ENCODE assay signal across 8 cellular contexts in genomic region chr17:82204831-82205719, GRCh38. TPM values are rescaled to one million over a fixed set of nuclear protein-coding genes. Genes with fewer than 3 reads are reported as not detected.
DNase-seq lines count a peak whose midpoint lies in the region; ATAC-seq and TF ChIP-seq lines count a peak whose summit lies in the region.

No MANE protein-coding gene starts in this region.

- DNase-seq in Right ventricle myocardium inferior (ENCODE audit: missing footprints), result no peak
- no peak for DNase-seq in right atrium auricular region (ENCODE audit: low spot score)
- peak; percentile 63 for DNase-seq in Panc1 (ENCODE audit: low read depth, low spot score)
- peak; percentile 71 for DNase-seq in choroid plexus epithelial cell (ENCODE audit: low read depth)
- peak; percentile 94 for DNase-seq in osteoblast (ENCODE audit: insufficient read length, low spot score, missing footprints)

- peak overlapping the region; percentile 58 for H3K4me2 ChIP-seq in osteoblast (ENCODE audit: insufficient read depth, low read length)

- POLR2A ChIA-PET in Panc1 (lab: Charles Lee), result interaction anchor here (0.7 kb wide), 2 partner anchors 9 to 31 kb away, joined by 5 to 7 read pairs; no protein-coding TSS in a partner anchor

- H3K27ac ChIP-seq in right atrium auricular region, result peak overlapping the region in 1 of 2 donors; percentile 47
- H3K27ac ChIP-seq in Panc1 (ENCODE audit: low read length), result peak overlapping the region; percentile 95
- H3K27ac ChIP-seq in osteoblast (ENCODE audit: low read depth, low read length), result no peak overlapping the region

- H3K36me3 ChIP-seq in right atrium auricular region (no peaks in the 10 kb centered on the region), Panc1 (ENCODE audit: control insufficient read depth, insufficient read depth, low read length) (no peaks in the 10 kb centered on the region), osteoblast (ENCODE audit: insufficient read depth, low read length) (peaks cover 20% of the 10 kb centered on the region)

- H3K4me1 ChIP-seq in right atrium auricular region (peaks cover 0 to 11% of the 10 kb centered on the region in 2 donors), Panc1 (ENCODE audit: control insufficient read depth, insufficient read depth, low read length) (peaks cover 41% of the 10 kb centered on the region), osteoblast (ENCODE audit: insufficient read depth, low read length) (peaks cover 17% of the 10 kb centered on the region)

- H3K9me3 ChIP-seq in right atrium auricular region, result no peaks in the 10 kb centered on the region
- H3K9me3 ChIP-seq in Panc1 (ENCODE audit: control insufficient read depth, insufficient read depth, low read depth, low read length), result no peaks in the 10 kb centered on the region
- H3K9me3 ChIP-seq in osteoblast (ENCODE audit: low read depth, low read length), result no peaks in the 10 kb centered on the region

- peaks cover 28% of the 10 kb centered on the region for H4K20me1 ChIP-seq in osteoblast (ENCODE audit: insufficient read depth, low read length)

- TF ChIP-seq CTCF in right atrium auricular region (IDR thresholded peaks at IDR 0.05), result no peak
- no peak for TF ChIP-seq CTCF in Panc1 (IDR thresholded peaks at IDR 0.05)
- TF ChIP-seq CTCF in choroid plexus epithelial cell (conservative IDR thresholded peaks at IDR 0.05; ENCODE audit: low read depth, low read length), result no peak
- TF ChIP-seq CTCF in osteoblast (IDR thresholded peaks at IDR 0.05; ENCODE audit: extremely low read depth, low read depth, low read length), result no peak

- intact Hi-C loops in Right ventricle myocardium inferior (cut with DNase I) (no loop called here), Panc1 (cut with micrococcal nuclease; ENCODE audit: unreplicated experiment) (no loop called here)

- peaks cover 21% of the 10 kb centered on the region for H3K79me2 ChIP-seq in osteoblast (ENCODE audit: insufficient read depth, low read length)

- in situ Hi-C loops in Panc1 (cut with HindIII; ENCODE audit: low pct_unique_long_range_greater_than_20kb, low sequenced_read_pairs), result no loop called here

- H2AFZ ChIP-seq in osteoblast (ENCODE audit: low read length), result no peak overlapping the region

- ATAC-seq in Right ventricle myocardium inferior (peak; percentile 55), Panc1 (peak; percentile 91), GM18505 (IDR thresholded peaks at IDR 0.05; ENCODE audit: unreplicated experiment) (no peak), HG03565 (IDR thresholded peaks at IDR 0.05; ENCODE audit: unreplicated experiment) (no peak), GM21381 (IDR thresholded peaks at IDR 0.05; ENCODE audit: unreplicated experiment) (no peak)

- CTCF ChIA-PET in Panc1 (lab: Charles Lee), result interaction anchor here (0.6 to 1.3 kb wide), 3 partner anchors 37 to 59 kb away, joined by 3 read pairs; no protein-coding TSS in a partner anchor

- H3K4me3 ChIP-seq in right atrium auricular region (no peak overlapping the region), Panc1 (ENCODE audit: low read depth in 2 of 2, low read length in 2 of 2) (0 out of 4 replicates have a peak overlapping the region, but pooled peaks of 1 of the 2 experiments have one; percentile 15), choroid plexus epithelial cell (ENCODE audit: low read depth, low read length) (no peak overlapping the region), osteoblast (ENCODE audit: insufficient read depth, low read length) (no peak overlapping the region)

- no TSS peak for BruUV-seq in Panc1 (replicated peaks; lab: Mats Ljungman, UMichigan)

- H3K27me3 ChIP-seq in right atrium auricular region (no peaks in the 10 kb centered on the region), Panc1 (ENCODE audit: control insufficient read depth, insufficient read depth, low read length) (no peaks in the 10 kb centered on the region), osteoblast (ENCODE audit: insufficient read depth, low read length) (no peaks in the 10 kb centered on the region)

- TF ChIP-seq POLR2A in GM18505 (IDR thresholded peaks at IDR 0.05; ENCODE audit: borderline replicate concordance, extremely low read depth, insufficient read depth, insufficient read length), result no peak

RNA-seq across cellular contexts. Expression of gene CCDC57, which starts 7.6 kb away (rescaled TPM):
- total RNA-seq in Right ventricle myocardium inferior (7.9 TPM), right atrium auricular region (1 to 10 TPM; 5.1 to 7.4 TPM), Panc1 (2021; ENCODE audit: unreplicated experiment) (63.6 TPM), osteoblast (21.0 and 25.9 TPM in 2 replicates)
- polyA plus RNA-seq in Panc1 (2012; ENCODE audit: insufficient read length), result 59.2 TPM

RNA-seq across cellular contexts. Expression of gene SLC16A3, which starts 23.8 kb away (rescaled TPM):
- total RNA-seq in Right ventricle myocardium inferior (10.4 TPM), right atrium auricular region (10 to 100 TPM in 1 of 2 donors, 1 to 10 TPM in 1; 5.0 to 19.5 TPM), Panc1 (2021; ENCODE audit: unreplicated experiment) (581 TPM), osteoblast (129 and 222 TPM in 2 replicates)
- polyA plus RNA-seq in Panc1 (2012; ENCODE audit: insufficient read length), result 1,387 TPM

Comparison
In these comparisons a context has a peak if more than half of its experiments do, and no peak if none do; other contexts are left out.
1. ATAC-seq: peak in Right ventricle myocardium inferior (single experiment) and Panc1 (single experiment); none in GM18505 (single experiment), HG03565 (single experiment) and GM21381 (single experiment).
2. DNase-seq: peak in Panc1 (single experiment), choroid plexus epithelial cell (single experiment) and osteoblast (single experiment); none in Right ventricle myocardium inferior (single experiment) and right atrium auricular region (single experiment).